In genomic region chr3:141078200-141078599, GRCh38 we compare ENCODE assay signal across 33 cellular contexts. TPM values are rescaled to one million over a fixed set of nuclear protein-coding genes. Genes with fewer than 3 reads are reported as not detected.
DNase-seq lines count a peak whose midpoint lies in the region; ATAC-seq, FAIRE-seq and TF ChIP-seq lines count a peak whose summit lies in the region.
"Had no signal": no experiment of that assay in that cellular context is flagged by ENCODE, and none has a peak within 500 bp of the region (broad histone marks: within the 10 kb centered on the region; RNA-seq: fewer than 3 reads in every experiment).

No MANE protein-coding gene starts in this region.

- no peaks in the 10 kb centered on the region; a peak in 1 of 5 replicates for H3K4me1 ChIP-seq in K562 (replicated peaks in 1 of 2; ENCODE audit: control insufficient read depth in 2 of 2, insufficient read depth in 2 of 2, low read length in 2 of 2)
- H3K4me1 ChIP-seq in suprapubic skin: peaks cover 14% of the 10 kb centered on the region
- H3K4me1 ChIP-seq: breast epithelium, colonic mucosa, SJSA1, thyroid gland had no signal

- H3K79me2 ChIP-seq in K562 (ENCODE audit: control insufficient read depth, insufficient read depth, low read length): no peaks in the 10 kb centered on the region

- H3K27me3 ChIP-seq in K562 (ENCODE audit: control insufficient read depth in 2 of 2, insufficient read depth in 2 of 2, low read length in 2 of 2) (peaks cover 32 to 69% of the 10 kb centered on the region in 2 experiments), suprapubic skin (no peaks in the 10 kb centered on the region)
- H3K27me3 ChIP-seq: breast epithelium, colonic mucosa, gastroesophageal sphincter, stomach, thyroid gland had no signal

- H2AFZ ChIP-seq in K562 (ENCODE audit: low read depth, low read length): no peak overlapping the region
- H2AFZ ChIP-seq: parathyroid adenoma had no signal

- H3K9me3 ChIP-seq in K562 (replicated peaks; ENCODE audit: control insufficient read depth, insufficient read depth, low read depth, low read length) (no peaks in the 10 kb centered on the region), suprapubic skin (no peaks in the 10 kb centered on the region)
- H3K9me3 ChIP-seq: breast epithelium, colonic mucosa, gastroesophageal sphincter, mucosa of descending colon, SJSA1, stomach, thyroid gland had no signal

- H3K4me2 ChIP-seq in K562 (ENCODE audit: insufficient read depth, low read length): no peak overlapping the region

- 0 out of 2 replicates have a peak, but pooled peaks cover 8% of the 10 kb centered on the region for H4K20me1 ChIP-seq in K562 (replicated peaks; ENCODE audit: control insufficient read depth, insufficient read depth, low read length)

- TF ChIP-seq EP300 in K562 (IDR thresholded peaks at IDR 0.05; ENCODE audit: low read length) (no peak), suprapubic skin (IDR thresholded peaks at IDR 0.05) (no peak)

- no peak for TF ChIP-seq CTCF in K562 (IDR thresholded peaks at IDR 0.05 in 2 of 3, conservative IDR thresholded peaks at IDR 0.05 in 1 of 3; ENCODE audit: insufficient read depth in 2 of 3, low read depth in 1 of 3, low read length in 3 of 3)
- no peak for TF ChIP-seq CTCF in suprapubic skin (IDR thresholded peaks at IDR 0.05)

- no peaks in the 10 kb centered on the region for H3K9me3 Mint-ChIP-seq in stimulated activated naive B cell treated with anti-CD40 and anti-IgM and Interleukin-4, amounts not matched to agents 10 μg/mL and 1 μg/mL and 100 μg/mL, for 72 hours
- H3K9me3 Mint-ChIP-seq in activated CD4-positive, alpha-beta memory T cell treated with anti-CD3 and anti-CD28 coated beads for 36 hours: no peaks in the 10 kb centered on the region
- H3K9me3 Mint-ChIP-seq: activated naive CD4-positive, alpha-beta T cell treated with anti-CD3 and anti-CD28 coated beads, Interleukin-2, amount 50 U/mL, for 24 hours; activated T-helper 17 cell treated with anti-CD3 and anti-CD28 coated beads, Interleukin-2, amount 50 U/mL, for 72 hours; immature natural killer cell had no signal

- no peak overlapping the region for H3K27ac ChIP-seq in K562 (ENCODE audit: extremely low read depth, low read depth, low read length)
- no peak overlapping the region for H3K27ac ChIP-seq in suprapubic skin
- H3K27ac ChIP-seq: C4-2B, colonic mucosa, parathyroid adenoma, SJSA1, thyroid gland had no signal

- H3K27ac Mint-ChIP-seq in stimulated activated naive B cell treated with anti-CD40 and anti-IgM and Interleukin-4, amounts not matched to agents 10 μg/mL and 1 μg/mL and 100 μg/mL, for 72 hours: no peak overlapping the region
- H3K27ac Mint-ChIP-seq in activated CD4-positive, alpha-beta memory T cell treated with anti-CD3 and anti-CD28 coated beads for 36 hours: no peak overlapping the region
- H3K27ac Mint-ChIP-seq: activated CD4-positive, alpha-beta T cell treated with anti-CD3 and anti-CD28 coated beads for 36 hours; activated naive CD4-positive, alpha-beta T cell treated with anti-CD3 and anti-CD28 coated beads, Interleukin-2, amount 50 U/mL, for 24 hours; activated T-helper 17 cell treated with anti-CD3 and anti-CD28 coated beads, Interleukin-2, amount 50 U/mL, for 72 hours; immature natural killer cell had no signal

- H3K27me3 Mint-ChIP-seq in stimulated activated naive B cell treated with anti-CD40 and anti-IgM and Interleukin-4, amounts not matched to agents 10 μg/mL and 1 μg/mL and 100 μg/mL, for 72 hours: no peaks in the 10 kb centered on the region
- peaks cover 3% of the 10 kb centered on the region for H3K27me3 Mint-ChIP-seq in activated CD4-positive, alpha-beta memory T cell treated with anti-CD3 and anti-CD28 coated beads for 36 hours
- H3K27me3 Mint-ChIP-seq: activated CD4-positive, alpha-beta T cell treated with anti-CD3 and anti-CD28 coated beads for 36 hours; activated naive CD4-positive, alpha-beta T cell treated with anti-CD3 and anti-CD28 coated beads, Interleukin-2, amount 50 U/mL, for 24 hours had no signal

- peaks cover 3% of the 10 kb centered on the region for H3K9me1 ChIP-seq in K562 (ENCODE audit: control insufficient read depth, insufficient read depth, low read length)

- H3K9ac ChIP-seq in K562 (ENCODE audit: insufficient read depth in 1 of 2, low read depth in 2 of 2, low read length in 2 of 2): no peak overlapping the region
- H3K9ac ChIP-seq: parathyroid adenoma had no signal

- H3K4me3 Mint-ChIP-seq in stimulated activated naive B cell treated with anti-CD40 and anti-IgM and Interleukin-4, amounts not matched to agents 10 μg/mL and 1 μg/mL and 100 μg/mL, for 72 hours: no peak overlapping the region
- no peak overlapping the region for H3K4me3 Mint-ChIP-seq in activated CD4-positive, alpha-beta memory T cell treated with anti-CD3 and anti-CD28 coated beads for 36 hours
- H3K4me3 Mint-ChIP-seq: activated CD4-positive, alpha-beta T cell treated with anti-CD3 and anti-CD28 coated beads for 36 hours; activated T-helper 17 cell treated with anti-CD3 and anti-CD28 coated beads, Interleukin-2, amount 50 U/mL, for 72 hours had no signal

- ATAC-seq in Right ventricle myocardium superior (ENCODE audit: poor library complexity) (peak; percentile 33), left cardiac atrium (no peak), K562 (no peak)
- no peak for ATAC-seq in stimulated activated naive B cell treated with anti-CD40 and anti-IgM and Interleukin-4, amounts not matched to agents 10 μg/mL and 1 μg/mL and 100 μg/mL, for 72 hours (replicated peaks)
- ATAC-seq: activated CD4-positive, alpha-beta T cell treated with anti-CD3 and anti-CD28 coated beads for 36 hours; activated T-helper 17 cell treated with anti-CD3 and anti-CD28 coated beads, Interleukin-2, amount 50 U/mL, for 72 hours; gastroesophageal sphincter; mucosa of descending colon had no signal

- TF ChIP-seq RAD21 in K562 (CRISPR knock-in tag; conservative IDR thresholded peaks at IDR 0.05 in 1 of 2, IDR thresholded peaks at IDR 0.05 in 1 of 2): no peak

- H3K36me3 ChIP-seq in K562 (ENCODE audit: control insufficient read depth, insufficient read depth, low read length): no peaks in the 10 kb centered on the region
- no peaks in the 10 kb centered on the region for H3K36me3 ChIP-seq in suprapubic skin
- H3K36me3 ChIP-seq: breast epithelium, colonic mucosa, gastroesophageal sphincter, SJSA1, stomach, thyroid gland had no signal

- intact Hi-C loops in Right ventricle myocardium superior (cut with DNase I): no loop called here
- intact Hi-C loops in left cardiac atrium (cut with DNase I): no loop called here
- intact Hi-C loops in K562 (cut with micrococcal nuclease): no loop called here
- intact Hi-C loops in activated CD4-positive, alpha-beta memory T cell treated with anti-CD3 and anti-CD28 coated beads for 36 hours (cut with micrococcal nuclease): no loop called here

- FAIRE-seq in K562 (lab: Jason Lieb, UNC): no peak

- no TSS peak for BruUV-seq in K562 (replicated peaks; lab: Mats Ljungman, UMichigan)

- POLR2A ChIA-PET in K562 (lab: Yijun Ruan, JAX): no interaction called here
- POLR2A ChIA-PET in activated CD4-positive, alpha-beta memory T cell treated with anti-CD3 and anti-CD28 coated beads for 36 hours (lab: Charles Lee): no interaction called here

- peaks cover 8 to 13% of the 10 kb centered on the region in 2 donors for H3K4me1 Mint-ChIP-seq in stimulated activated naive B cell treated with anti-CD40 and anti-IgM and Interleukin-4, amounts not matched to agents 10 μg/mL and 1 μg/mL and 100 μg/mL, for 72 hours
- peaks cover 8% of the 10 kb centered on the region for H3K4me1 Mint-ChIP-seq in activated CD4-positive, alpha-beta memory T cell treated with anti-CD3 and anti-CD28 coated beads for 36 hours (ENCODE audit: low read depth)
- H3K4me1 Mint-ChIP-seq: activated T-helper 17 cell treated with anti-CD3 and anti-CD28 coated beads, Interleukin-2, amount 50 U/mL, for 72 hours had no signal

- H3K4me3 ChIP-seq in K562 (no peak overlapping the region), suprapubic skin (no peak overlapping the region)
- H3K4me3 ChIP-seq: breast epithelium, colonic mucosa, gastroesophageal sphincter, mucosa of descending colon, SJSA1, stomach, thyroid gland had no signal

- in situ Hi-C loops in K562 (cut with MboI): no loop called here

- TF ChIP-seq POLR2A in K562 (conservative IDR thresholded peaks at IDR 0.05) (no peak), suprapubic skin (IDR thresholded peaks at IDR 0.05) (no peak)

- H3K36me3 Mint-ChIP-seq in stimulated activated naive B cell treated with anti-CD40 and anti-IgM and Interleukin-4, amounts not matched to agents 10 μg/mL and 1 μg/mL and 100 μg/mL, for 72 hours: no peaks in the 10 kb centered on the region
- no peaks in the 10 kb centered on the region for H3K36me3 Mint-ChIP-seq in activated CD4-positive, alpha-beta memory T cell treated with anti-CD3 and anti-CD28 coated beads for 36 hours
- H3K36me3 Mint-ChIP-seq: activated naive CD4-positive, alpha-beta T cell treated with anti-CD3 and anti-CD28 coated beads, Interleukin-2, amount 50 U/mL, for 24 hours; immature natural killer cell had no signal

- CTCF ChIA-PET in K562 (lab: Yijun Ruan, JAX; ENCODE audit: low intra/inter-chr PET ratio): no interaction called here
- CTCF ChIA-PET in activated CD4-positive, alpha-beta memory T cell treated with anti-CD3 and anti-CD28 coated beads for 36 hours (lab: Charles Lee): interaction anchor here (1.6 kb wide), 1 partner anchor 28 kb away, joined by 7 read pairs; no protein-coding TSS in a partner anchor

- DNase-seq in Right ventricle myocardium superior: no peak
- DNase-seq in left cardiac atrium: no peak
- no peak for DNase-seq in K562 (ENCODE audit: extremely low read depth in 1 of 4, low spot score in 3 of 4)
- peak; percentile 55 for DNase-seq in mesenteric fat pad (ENCODE audit: low spot score)
- DNase-seq in suprapubic skin (ENCODE audit: low spot score in 2 of 2): peak; percentile 8 to 45
- no peak for DNase-seq in stimulated activated naive B cell treated with anti-CD40 and anti-IgM and Interleukin-4, amounts not matched to agents 10 μg/mL and 1 μg/mL and 100 μg/mL, for 72 hours
- no peak for DNase-seq in activated CD4-positive, alpha-beta memory T cell treated with anti-CD3 and anti-CD28 coated beads for 36 hours
- no peak for DNase-seq in hepatic stellate cell (ENCODE audit: low spot score)
- DNase-seq: 8988T; activated CD4-positive, alpha-beta T cell treated with anti-CD3 and anti-CD28 coated beads for 36 hours; amygdala; colonic mucosa; effector CD4-positive, alpha-beta T cell; GDM1; hypothalamus; immature natural killer cell; mucosa of descending colon; NCI-H1048; NCI-H1694 treated with DMSO at 0.1 percent for 48 hours; NCI-H446; NCI-H774; stimulated activated CD4-positive, alpha-beta T cell treated with anti-CD3 and anti-CD28 coated beads, Interleukin-12 subunit alpha, Interleukin-12 subunit beta, amount 100 ng/mL, for 4 hours; stimulated activated CD4-positive, alpha-beta T cell treated with anti-CD3 and anti-CD28 coated beads, Interleukin-2, amount 100 ng/mL, for 48 hours; stomach; T-helper 9 cell; thyroid gland had no signal

- WGBS in K562 (ENCODE audit: insufficient coverage, low coverage, missing lambda C conversion rate): 0% methylated on average over 3 of the region's 3 CpGs
- 90% methylated on average over 3 of the region's 3 CpGs for WGBS in suprapubic skin

RNA-seq across cellular contexts. Expression of gene SPSB4, which starts 27.1 kb away (rescaled TPM):
- total RNA-seq in Right ventricle myocardium superior (7.3 TPM), left cardiac atrium (1 to 10 TPM; 3.0 to 6.9 TPM), K562 (2014; rRNA removed) (not detected in 2 replicates), K562 (2014; rRNA removed; fragmentation: Illumina TruSeq; extraction: Trizol) (not detected in 2 replicates), K562 (2015; rRNA removed; fragmentation: Illumina TruSeq; extraction: Trizol) (not detected in 2 replicates), K562 (2021) (0.07 TPM in 1 of 2 replicates, not detected in the other), mesenteric fat pad (1.1 TPM), suprapubic skin (under 1 TPM in 2 of 4 donors, not detected in 2; 0.51 to 0.81 TPM)
- not detected in 2 replicates for total RNA-seq in K562 (2011; cell fraction: chromatin; rRNA removed; ENCODE audit: low replicate concordance)
- total RNA-seq in K562 (2011; cell fraction: nucleolus; rRNA removed): not detected in 2 replicates
- not detected in 2 replicates for total RNA-seq in K562 (2011; cell fraction: nucleoplasm; rRNA removed)
- polyA plus RNA-seq in K562 (2011; rRNA removed) (not detected in 2 replicates), K562 (2014; fragmentation: Illumina TruSeq; extraction: Trizol) (not detected in 2 replicates), K562 (2014; fragmentation: Nextera tagmentation; extraction: Ambion mirVana) (not detected), K562 (2014; rRNA removed) (not detected in 2 replicates)
- polyA plus RNA-seq in K562 (2011; cell fraction: cytosol; rRNA removed): not detected in 2 replicates
- polyA plus RNA-seq in K562 (2011; cell fraction: nucleus; rRNA removed): not detected in 2 replicates
- polyA plus RNA-seq in K562 (2012): not detected in 2 replicates
- not detected in 2 replicates for polyA minus RNA-seq in K562 (2011; rRNA and poly(A)+ RNA removed)
- polyA minus RNA-seq in K562 (2011; cell fraction: cytosol; rRNA and poly(A)+ RNA removed): not detected in 2 replicates
- not detected in 2 replicates for polyA minus RNA-seq in K562 (2011; cell fraction: nucleus; rRNA and poly(A)+ RNA removed)
- not detected for total RNA-seq in activated CD4-positive, alpha-beta memory T cell treated with anti-CD3 and anti-CD28 coated beads for 36 hours
- total RNA-seq: activated CD4-positive, alpha-beta T cell treated with anti-CD3 and anti-CD28 coated beads for 36 hours; activated T-helper 17 cell treated with anti-CD3 and anti-CD28 coated beads, Interleukin-2, amount 50 U/mL, for 72 hours; colonic mucosa had no signal
- polyA plus RNA-seq: immature natural killer cell had no signal

Comparison
In these comparisons a context has a peak if more than half of its experiments do, and no peak if none do; other contexts are left out.
1. DNase-seq: peak in mesenteric fat pad (single experiment) and suprapubic skin (2 of 2); none in Right ventricle myocardium superior (single experiment), left cardiac atrium (single experiment), K562 (0 of 4), stimulated activated naive B cell treated with anti-CD40 and anti-IgM and Interleukin-4, amounts not matched to agents 10 μg/mL and 1 μg/mL and 100 μg/mL, for 72 hours (single experiment), activated CD4-positive, alpha-beta memory T cell treated with anti-CD3 and anti-CD28 coated beads for 36 hours (single experiment) and hepatic stellate cell (single experiment).